8 cellular contexts compared by ENCODE assay signal in genomic region chr11:111602865-111603632, GRCh38. TPM values are rescaled to one million over a fixed set of nuclear protein-coding genes. Genes with fewer than 3 reads are reported as not detected.
DNase-seq lines count a peak whose midpoint lies in the region; ATAC-seq and TF ChIP-seq lines count a peak whose summit lies in the region.

No MANE protein-coding gene starts in this region.

- TF ChIP-seq CTCF in CD4-positive, alpha-beta T cell (IDR thresholded peaks at IDR 0.05) = no peak
- TF ChIP-seq CTCF in osteocyte (IDR thresholded peaks at IDR 0.05) = no peak

- peaks cover 31% of the 10 kb centered on the region for H3K4me1 Mint-ChIP-seq in CD4-positive, alpha-beta T cell (ENCODE audit: low read depth)
- peaks cover 31% of the 10 kb centered on the region for H3K4me1 Mint-ChIP-seq in osteocyte (ENCODE audit: unreplicated experiment)

- no peaks in the 10 kb centered on the region for H3K27me3 Mint-ChIP-seq in CD4-positive, alpha-beta T cell
- no peaks in the 10 kb centered on the region for H3K27me3 Mint-ChIP-seq in osteocyte (ENCODE audit: unreplicated experiment)

- peaks cover 11% of the 10 kb centered on the region for H3K36me3 Mint-ChIP-seq in CD4-positive, alpha-beta T cell (ENCODE audit: low read depth)
- H3K36me3 Mint-ChIP-seq in osteocyte (ENCODE audit: unreplicated experiment) = peaks cover 2% of the 10 kb centered on the region

- H3K9me3 ChIP-seq in CD4-positive, alpha-beta T cell (ENCODE audit: control insufficient read depth, low read length) = no peaks in the 10 kb centered on the region

- DNase-seq in CD4-positive, alpha-beta T cell = peak in 3 of 10 experiments; percentile 7 to 13 (median 11)
- DNase-seq in NCI-H2171 treated with DMSO at 0.1 percent for 48 hours (lab: John Stamatoyannopoulos, UW) (peak; percentile 25), amygdala (lab: John Stamatoyannopoulos, UW) (peak in 40 of 56 donors; percentile 7 to 73 (median 49)), left cardiac atrium (peak; percentile 52), osteocyte (ENCODE audit: extremely low spot score, unreplicated experiment) (no peak), activated gamma-delta T cell treated with Interleukin-2 at 50 U/mL for 16 hours (no peak)

- CTCF ChIA-PET in CD4-positive, alpha-beta T cell (lab: Charles Lee) = no interaction called here

- H3K27ac ChIP-seq in CD4-positive, alpha-beta T cell (ENCODE audit: low read depth, low read length) = peak overlapping the region; percentile 56

- H3K27me3 ChIP-seq in CD4-positive, alpha-beta T cell (ENCODE audit: control insufficient read depth, insufficient read depth, low read length) = no peaks in the 10 kb centered on the region

- peak overlapping the region; percentile 90 for H3K27ac Mint-ChIP-seq in CD4-positive, alpha-beta T cell
- peak overlapping the region; percentile 89 for H3K27ac Mint-ChIP-seq in osteocyte (ENCODE audit: unreplicated experiment)

- intact Hi-C loops in CD4-positive, alpha-beta T cell (cut with DNase I, micrococcal nuclease) = loop anchor here (1.0 to 10.0 kb wide), 7 partner anchors 163 to 1712 kb away; partner anchors contain the start of genes FDX1 (in 1 of the 2), PPP2R1B (in 1 of the 2), SDHD (in 1 of the 2) and TIMM8B (in 1 of the 2)
- intact Hi-C loops in left cardiac atrium (cut with DNase I) = loop anchor here (1.0 to 5.0 kb wide), 3 partner anchors 174 to 239 kb away; no protein-coding TSS in a partner anchor

- POLR2A ChIA-PET in CD4-positive, alpha-beta T cell (lab: Charles Lee) = interaction anchor here (0.7 to 1.6 kb wide), 3 partner anchors 163 to 483 kb away, joined by 3 to 17 read pairs (median 5); partner anchors contain the start of genes ALG9, PPP2R1B, SDHD and TIMM8B

- no peaks in the 10 kb centered on the region for H3K9me3 Mint-ChIP-seq in CD4-positive, alpha-beta T cell
- H3K9me3 Mint-ChIP-seq in osteocyte (ENCODE audit: unreplicated experiment) = no peaks in the 10 kb centered on the region

- peak; percentile 24 for ATAC-seq in CD4-positive, alpha-beta T cell (ENCODE audit: poor library complexity)
- ATAC-seq in GM21529 (IDR thresholded peaks at IDR 0.05; ENCODE audit: unreplicated experiment) = peak; percentile 1
- ATAC-seq in left cardiac atrium = peak; percentile 25 to 44
- ATAC-seq in activated CD4-positive, CD25-positive, alpha-beta regulatory T cell treated with anti-CD3 and anti-CD28 coated beads, Interleukin-2, amount 50 U/mL, for 24 hours = no peak

- peak overlapping the region; percentile 97 for H3K4me3 Mint-ChIP-seq in CD4-positive, alpha-beta T cell
- peak overlapping the region; percentile 83 for H3K4me3 Mint-ChIP-seq in osteocyte (ENCODE audit: unreplicated experiment)

RNA-seq across cellular contexts. Expression of gene SIK2, which starts 0.8 kb away (rescaled TPM):
- 1 to 10 TPM; 3.6 to 5.8 TPM for total RNA-seq in CD4-positive, alpha-beta T cell
- total RNA-seq in left cardiac atrium (10 to 100 TPM; 24.3 to 51.6 TPM), osteocyte (19.0 and 21.9 TPM in 2 replicates)

Comparison
In these comparisons a context has a peak if more than half of its experiments do, and no peak if none do; other contexts are left out.
1. ATAC-seq: peak in CD4-positive, alpha-beta T cell (single experiment), GM21529 (single experiment) and left cardiac atrium (2 of 2); none in activated CD4-positive, CD25-positive, alpha-beta regulatory T cell treated with anti-CD3 and anti-CD28 coated beads, Interleukin-2, amount 50 U/mL, for 24 hours (0 of 2).
2. DNase-seq: peak in NCI-H2171 treated with DMSO at 0.1 percent for 48 hours (single experiment), amygdala (40 of 56) and left cardiac atrium (single experiment); none in osteocyte (single experiment) and activated gamma-delta T cell treated with Interleukin-2 at 50 U/mL for 16 hours (single experiment).